In the genomic region with DNA sequence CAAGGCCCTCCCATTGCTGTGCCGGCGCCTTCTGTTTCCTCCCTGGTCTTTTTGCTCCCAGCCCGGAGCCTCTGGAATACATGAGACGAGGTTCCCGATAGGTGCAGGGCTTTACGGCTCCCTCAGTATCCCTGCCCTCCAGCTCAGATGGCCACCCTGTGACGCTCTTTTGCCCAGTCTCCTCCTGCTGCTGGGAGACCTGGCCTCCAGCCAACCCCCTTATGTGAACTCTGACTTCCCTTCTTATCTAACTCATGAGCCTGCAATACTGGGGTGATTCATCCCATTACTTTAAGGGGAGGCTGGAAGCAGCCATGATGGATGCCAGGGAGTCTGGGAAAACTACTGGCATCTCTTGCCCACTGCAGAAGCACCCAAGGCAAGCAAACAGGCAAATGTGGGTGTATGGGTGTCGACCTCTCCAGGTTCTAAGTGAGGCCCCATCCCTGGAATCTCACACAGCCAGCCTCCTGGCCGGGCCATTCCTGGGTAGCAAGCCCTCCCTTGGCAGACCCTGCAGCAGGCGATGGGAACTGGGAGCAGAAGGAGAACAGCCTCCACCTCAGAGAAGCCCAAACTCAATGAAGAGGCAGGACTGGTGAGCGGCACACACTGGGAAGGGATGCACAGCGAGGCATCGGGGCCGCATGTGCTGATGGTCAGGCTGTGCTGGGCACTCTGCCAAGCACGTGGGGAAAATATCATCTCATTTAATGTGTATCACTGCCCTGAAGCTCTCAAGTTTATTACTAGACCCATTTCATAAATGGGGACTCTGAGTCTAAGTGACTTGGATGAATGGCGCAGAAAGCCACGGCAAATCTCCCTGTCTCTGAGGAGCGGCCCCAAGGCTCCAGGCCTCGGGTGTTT, we compare ENCODE assay signal across 9 cellular contexts.
A peak's percentile ranks its signal among the peaks of the same experiment; 100 is the strongest.
DNase-seq lines count a peak whose midpoint lies in the region; ATAC-seq and TF ChIP-seq lines count a peak whose summit lies in the region.
"Had no signal": no experiment of that assay in that cellular context is flagged by ENCODE, and none has a peak within 500 bp of the region (broad histone marks: within the 10 kb centered on the region; RNA-seq: fewer than 3 reads in every experiment).

No MANE protein-coding gene starts in this region.

- TF ChIP-seq CTCF in thoracic aorta (IDR thresholded peaks at IDR 0.05) (no peak), osteocyte (IDR thresholded peaks at IDR 0.05) (no peak)

- H3K4me1 Mint-ChIP-seq in activated CD4-positive, alpha-beta T cell treated with anti-CD3 and anti-CD28 coated beads, Interleukin-2, amount 10 ng/mL, durations not matched to agents 24 days and 14 days: peaks cover 61% of the 10 kb centered on the region
- peaks cover 21% of the 10 kb centered on the region for H3K4me1 Mint-ChIP-seq in osteocyte (ENCODE audit: unreplicated experiment)

- no peaks in the 10 kb centered on the region for H3K27me3 ChIP-seq in layer of hippocampus (ENCODE audit: control insufficient read depth, insufficient read depth, low read length)
- H3K27me3 ChIP-seq in thoracic aorta (replicated peaks; ENCODE audit: insufficient read depth): no peaks in the 10 kb centered on the region

- peaks cover 30 to 59% of the 10 kb centered on the region in 2 donors for H3K4me1 ChIP-seq in thoracic aorta (ENCODE audit: control insufficient read depth in 1 of 2, low read depth in 2 of 2)

- H3K27me3 Mint-ChIP-seq in activated CD4-positive, alpha-beta T cell treated with anti-CD3 and anti-CD28 coated beads, Interleukin-2, amount 10 ng/mL, durations not matched to agents 24 days and 14 days: no peaks in the 10 kb centered on the region
- no peaks in the 10 kb centered on the region for H3K27me3 Mint-ChIP-seq in osteocyte (ENCODE audit: unreplicated experiment)

- H3K4me3 Mint-ChIP-seq in activated CD4-positive, alpha-beta T cell treated with anti-CD3 and anti-CD28 coated beads, Interleukin-2, amount 10 ng/mL, durations not matched to agents 24 days and 14 days: peak overlapping the region; percentile 81
- no peak overlapping the region for H3K4me3 Mint-ChIP-seq in osteocyte (ENCODE audit: unreplicated experiment)

- H3K27ac Mint-ChIP-seq in activated CD4-positive, alpha-beta T cell treated with anti-CD3 and anti-CD28 coated beads, Interleukin-2, amount 10 ng/mL, durations not matched to agents 24 days and 14 days: peak overlapping the region; percentile 94
- H3K27ac Mint-ChIP-seq in osteocyte (ENCODE audit: unreplicated experiment): no peak overlapping the region

- peaks cover 22% of the 10 kb centered on the region for H3K36me3 Mint-ChIP-seq in activated CD4-positive, alpha-beta T cell treated with anti-CD3 and anti-CD28 coated beads, Interleukin-2, amount 10 ng/mL, durations not matched to agents 24 days and 14 days (ENCODE audit: low read depth)
- H3K36me3 Mint-ChIP-seq in osteocyte (ENCODE audit: unreplicated experiment): no peaks in the 10 kb centered on the region

- no peaks in the 10 kb centered on the region for H3K36me3 ChIP-seq in thoracic aorta

- H3K4me3 ChIP-seq in thoracic aorta: peak overlapping the region; percentile 1

- ATAC-seq in thoracic aorta (ENCODE audit: insufficient number of reproducible peaks, low FRiP score, low read depth) (peak; percentile 56), HG03342 (IDR thresholded peaks at IDR 0.05; ENCODE audit: unreplicated experiment) (no peak), GM19035 (IDR thresholded peaks at IDR 0.05; ENCODE audit: unreplicated experiment) (no peak)

- H3K9me3 Mint-ChIP-seq in activated CD4-positive, alpha-beta T cell treated with anti-CD3 and anti-CD28 coated beads, Interleukin-2, amount 10 ng/mL, durations not matched to agents 24 days and 14 days: no peaks in the 10 kb centered on the region
- no peaks in the 10 kb centered on the region for H3K9me3 Mint-ChIP-seq in osteocyte (ENCODE audit: unreplicated experiment)

- H3K27ac ChIP-seq in angular gyrus (ENCODE audit: low read depth, low read length) (peak overlapping the region; percentile 97), layer of hippocampus (ENCODE audit: low read depth, low read length) (peak overlapping the region; percentile 54), thoracic aorta (peak overlapping the region; percentile 57 to 72)
- H3K27ac ChIP-seq: C4-2B had no signal

- no peak for DNase-seq in activated CD4-positive, alpha-beta T cell treated with anti-CD3 and anti-CD28 coated beads, Interleukin-2, amount 10 ng/mL, durations not matched to agents 24 days and 14 days
- DNase-seq in activated CD4-positive, alpha-beta T cell treated with anti-CD3 and anti-CD28 coated beads, Interleukin-2, amount 50 U/mL, for 48 hours: no peak
- peak; percentile 81 for DNase-seq in thoracic aorta (ENCODE audit: low spot score)
- no peak for DNase-seq in osteocyte (ENCODE audit: extremely low spot score, unreplicated experiment)

- no peaks in the 10 kb centered on the region for H3K9me3 ChIP-seq in thoracic aorta

- intact Hi-C loops in activated CD4-positive, alpha-beta T cell treated with anti-CD3 and anti-CD28 coated beads, Interleukin-2, amount 10 ng/mL, durations not matched to agents 24 days and 14 days (cut with micrococcal nuclease): no loop called here
